In genomic region chr6:139375239-139376053, GRCh38 we compare ENCODE assay signal across 1 cellular context.
TF ChIP-seq lines count a peak whose summit lies in the region.

No MANE protein-coding gene starts in this region.

TF ChIP-seq in HepG2, 621 proteins besides CTCF, POLR2A, EP300 and RAD21 (continued from another document and continues in another):
- no peak for TF ChIP-seq KIAA2018 (CRISPR knock-in tag; IDR thresholded peaks at IDR 0.05; ENCODE audit: borderline replicate concordance)
- peak; percentile 86 for TF ChIP-seq MTA1 (CRISPR knock-in tag; IDR thresholded peaks at IDR 0.05; ENCODE audit: borderline replicate concordance)
- TF ChIP-seq, protein P1, sequence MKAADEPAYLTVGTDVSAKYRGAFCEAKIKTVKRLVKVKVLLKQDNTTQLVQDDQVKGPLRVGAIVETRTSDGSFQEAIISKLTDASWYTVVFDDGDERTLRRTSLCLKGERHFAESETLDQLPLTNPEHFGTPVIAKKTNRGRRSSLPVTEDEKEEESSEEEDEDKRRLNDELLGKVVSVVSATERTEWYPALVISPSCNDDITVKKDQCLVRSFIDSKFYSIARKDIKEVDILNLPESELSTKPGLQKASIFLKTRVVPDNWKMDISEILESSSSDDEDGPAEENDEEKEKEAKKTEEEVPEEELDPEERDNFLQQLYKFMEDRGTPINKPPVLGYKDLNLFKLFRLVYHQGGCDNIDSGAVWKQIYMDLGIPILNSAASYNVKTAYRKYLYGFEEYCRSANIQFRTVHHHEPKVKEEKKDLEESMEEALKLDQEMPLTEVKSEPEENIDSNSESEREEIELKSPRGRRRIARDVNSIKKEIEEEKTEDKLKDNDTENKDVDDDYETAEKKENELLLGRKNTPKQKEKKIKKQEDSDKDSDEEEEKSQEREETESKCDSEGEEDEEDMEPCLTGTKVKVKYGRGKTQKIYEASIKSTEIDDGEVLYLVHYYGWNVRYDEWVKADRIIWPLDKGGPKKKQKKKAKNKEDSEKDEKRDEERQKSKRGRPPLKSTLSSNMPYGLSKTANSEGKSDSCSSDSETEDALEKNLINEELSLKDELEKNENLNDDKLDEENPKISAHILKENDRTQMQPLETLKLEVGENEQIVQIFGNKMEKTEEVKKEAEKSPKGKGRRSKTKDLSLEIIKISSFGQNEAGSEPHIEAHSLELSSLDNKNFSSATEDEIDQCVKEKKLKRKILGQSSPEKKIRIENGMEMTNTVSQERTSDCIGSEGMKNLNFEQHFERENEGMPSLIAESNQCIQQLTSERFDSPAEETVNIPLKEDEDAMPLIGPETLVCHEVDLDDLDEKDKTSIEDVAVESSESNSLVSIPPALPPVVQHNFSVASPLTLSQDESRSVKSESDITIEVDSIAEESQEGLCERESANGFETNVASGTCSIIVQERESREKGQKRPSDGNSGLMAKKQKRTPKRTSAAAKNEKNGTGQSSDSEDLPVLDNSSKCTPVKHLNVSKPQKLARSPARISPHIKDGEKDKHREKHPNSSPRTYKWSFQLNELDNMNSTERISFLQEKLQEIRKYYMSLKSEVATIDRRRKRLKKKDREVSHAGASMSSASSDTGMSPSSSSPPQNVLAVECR (CRISPR knock-in tag; IDR thresholded peaks at IDR 0.05; ENCODE audit: borderline replicate concordance), result peak; percentile 69; the same call in 1 of the 2 replicates
- TF ChIP-seq SALL1 (CRISPR knock-in tag; IDR thresholded peaks at IDR 0.05), result peak; percentile 97
- TF ChIP-seq RFX1 (IDR thresholded peaks at IDR 0.05), result peak; percentile 51; the same call in 1 of the 2 replicates
- TF ChIP-seq MEF2D (CRISPR knock-in tag; IDR thresholded peaks at IDR 0.05), result peak; percentile 82
- TF ChIP-seq ZFY (CRISPR knock-in tag; IDR thresholded peaks at IDR 0.05), result 0 out of 2 replicates have a peak, but pooled peaks have one; percentile 21
- TF ChIP-seq ZMAT5 (CRISPR knock-in tag; IDR thresholded peaks at IDR 0.05; ENCODE audit: borderline replicate concordance, low read depth), result 0 out of 2 replicates have a peak, but pooled peaks have one; percentile 59
- TF ChIP-seq ZMYM4 (CRISPR knock-in tag; IDR thresholded peaks at IDR 0.05), result peak; percentile 99
- no peak for TF ChIP-seq TAF15 (IDR thresholded peaks at IDR 0.05; ENCODE audit: low read depth, low read length, poor library complexity, severe bottlenecking)
- TF ChIP-seq RARA (CRISPR knock-in tag; IDR thresholded peaks at IDR 0.05), result peak; percentile 81
- peak; percentile 76; the same call in 1 of the 2 replicates for TF ChIP-seq HOXA3 (CRISPR knock-in tag; IDR thresholded peaks at IDR 0.05)
- TF ChIP-seq MED1 (CRISPR knock-in tag; IDR thresholded peaks at IDR 0.05), result peak; percentile 88
- TF ChIP-seq ZNF841 (CRISPR knock-in tag; IDR thresholded peaks at IDR 0.05; ENCODE audit: borderline replicate concordance), result no peak
- peak; percentile 76 for TF ChIP-seq ZNF891 (CRISPR knock-in tag; IDR thresholded peaks at IDR 0.05)
- TF ChIP-seq HMGXB4 (CRISPR knock-in tag; IDR thresholded peaks at IDR 0.05; ENCODE audit: borderline replicate concordance in 1 of 2, low read depth in 1 of 2), result peak; percentile 79 to 86
- TF ChIP-seq SATB2 (CRISPR knock-in tag; IDR thresholded peaks at IDR 0.05), result 0 out of 2 replicates have a peak, but pooled peaks have one; percentile 19
- peak; percentile 84 for TF ChIP-seq ARNT2 (CRISPR knock-in tag; IDR thresholded peaks at IDR 0.05; ENCODE audit: low read depth)
- TF ChIP-seq IKZF5 (CRISPR knock-in tag; IDR thresholded peaks at IDR 0.05), result peak; percentile 96
- TF ChIP-seq JUN (CRISPR knock-in tag; IDR thresholded peaks at IDR 0.05), result peak; percentile 51; the same call in 1 of the 2 replicates
- TF ChIP-seq, protein P2, sequence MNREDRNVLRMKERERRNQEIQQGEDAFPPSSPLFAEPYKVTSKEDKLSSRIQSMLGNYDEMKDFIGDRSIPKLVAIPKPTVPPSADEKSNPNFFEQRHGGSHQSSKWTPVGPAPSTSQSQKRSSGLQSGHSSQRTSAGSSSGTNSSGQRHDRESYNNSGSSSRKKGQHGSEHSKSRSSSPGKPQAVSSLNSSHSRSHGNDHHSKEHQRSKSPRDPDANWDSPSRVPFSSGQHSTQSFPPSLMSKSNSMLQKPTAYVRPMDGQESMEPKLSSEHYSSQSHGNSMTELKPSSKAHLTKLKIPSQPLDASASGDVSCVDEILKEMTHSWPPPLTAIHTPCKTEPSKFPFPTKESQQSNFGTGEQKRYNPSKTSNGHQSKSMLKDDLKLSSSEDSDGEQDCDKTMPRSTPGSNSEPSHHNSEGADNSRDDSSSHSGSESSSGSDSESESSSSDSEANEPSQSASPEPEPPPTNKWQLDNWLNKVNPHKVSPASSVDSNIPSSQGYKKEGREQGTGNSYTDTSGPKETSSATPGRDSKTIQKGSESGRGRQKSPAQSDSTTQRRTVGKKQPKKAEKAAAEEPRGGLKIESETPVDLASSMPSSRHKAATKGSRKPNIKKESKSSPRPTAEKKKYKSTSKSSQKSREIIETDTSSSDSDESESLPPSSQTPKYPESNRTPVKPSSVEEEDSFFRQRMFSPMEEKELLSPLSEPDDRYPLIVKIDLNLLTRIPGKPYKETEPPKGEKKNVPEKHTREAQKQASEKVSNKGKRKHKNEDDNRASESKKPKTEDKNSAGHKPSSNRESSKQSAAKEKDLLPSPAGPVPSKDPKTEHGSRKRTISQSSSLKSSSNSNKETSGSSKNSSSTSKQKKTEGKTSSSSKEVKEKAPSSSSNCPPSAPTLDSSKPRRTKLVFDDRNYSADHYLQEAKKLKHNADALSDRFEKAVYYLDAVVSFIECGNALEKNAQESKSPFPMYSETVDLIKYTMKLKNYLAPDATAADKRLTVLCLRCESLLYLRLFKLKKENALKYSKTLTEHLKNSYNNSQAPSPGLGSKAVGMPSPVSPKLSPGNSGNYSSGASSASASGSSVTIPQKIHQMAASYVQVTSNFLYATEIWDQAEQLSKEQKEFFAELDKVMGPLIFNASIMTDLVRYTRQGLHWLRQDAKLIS (CRISPR knock-in tag; IDR thresholded peaks at IDR 0.05), result no peak
- peak; percentile 95 for TF ChIP-seq ZNF205 (CRISPR knock-in tag; IDR thresholded peaks at IDR 0.05)
- TF ChIP-seq ZNF556 (CRISPR knock-in tag; IDR thresholded peaks at IDR 0.05; ENCODE audit: borderline replicate concordance), result peak; percentile 68; the same call in 1 of the 2 replicates
- peak; percentile 74; the same call in 1 of the 2 replicates for TF ChIP-seq RXRB (CRISPR knock-in tag; IDR thresholded peaks at IDR 0.05; ENCODE audit: borderline replicate concordance)
- TF ChIP-seq KAT8 (CRISPR knock-in tag; IDR thresholded peaks at IDR 0.05), result peak; percentile 85
- 0 out of 2 replicates have a peak, but pooled peaks have one; percentile 26 for TF ChIP-seq ZBTB37 (CRISPR knock-in tag; IDR thresholded peaks at IDR 0.05)
- peak; percentile 94 for TF ChIP-seq ZBTB39 (CRISPR knock-in tag; IDR thresholded peaks at IDR 0.05)
- peak; percentile 92; the same call in 1 of the 2 replicates for TF ChIP-seq GTF3A (CRISPR knock-in tag; conservative IDR thresholded peaks at IDR 0.05)
- peak; percentile 91 for TF ChIP-seq ZNF564 (CRISPR knock-in tag; IDR thresholded peaks at IDR 0.05)
- peak; percentile 34 for TF ChIP-seq ZNF777 (CRISPR knock-in tag; IDR thresholded peaks at IDR 0.05)
